Comparison of ENCODE assay signal across 1 cellular context in genomic region chr10:122655524-122656307, GRCh38.
TF ChIP-seq lines count a peak whose summit lies in the region.

No MANE protein-coding gene starts in this region.

TF ChIP-seq in HepG2, 621 proteins besides CTCF, POLR2A, EP300 and RAD21 (continued from another document):
- TF ChIP-seq ZBTB33 (CRISPR knock-in tag; IDR thresholded peaks at IDR 0.05), result no peak
- no peak for TF ChIP-seq IRX3 (CRISPR knock-in tag; IDR thresholded peaks at IDR 0.05; ENCODE audit: borderline replicate concordance, low read depth)
- TF ChIP-seq ZIK1 (CRISPR knock-in tag; IDR thresholded peaks at IDR 0.05; ENCODE audit: borderline replicate concordance, low read depth), result no peak
- no peak for TF ChIP-seq KAT8 (CRISPR knock-in tag; IDR thresholded peaks at IDR 0.05)
- TF ChIP-seq, protein P1, sequence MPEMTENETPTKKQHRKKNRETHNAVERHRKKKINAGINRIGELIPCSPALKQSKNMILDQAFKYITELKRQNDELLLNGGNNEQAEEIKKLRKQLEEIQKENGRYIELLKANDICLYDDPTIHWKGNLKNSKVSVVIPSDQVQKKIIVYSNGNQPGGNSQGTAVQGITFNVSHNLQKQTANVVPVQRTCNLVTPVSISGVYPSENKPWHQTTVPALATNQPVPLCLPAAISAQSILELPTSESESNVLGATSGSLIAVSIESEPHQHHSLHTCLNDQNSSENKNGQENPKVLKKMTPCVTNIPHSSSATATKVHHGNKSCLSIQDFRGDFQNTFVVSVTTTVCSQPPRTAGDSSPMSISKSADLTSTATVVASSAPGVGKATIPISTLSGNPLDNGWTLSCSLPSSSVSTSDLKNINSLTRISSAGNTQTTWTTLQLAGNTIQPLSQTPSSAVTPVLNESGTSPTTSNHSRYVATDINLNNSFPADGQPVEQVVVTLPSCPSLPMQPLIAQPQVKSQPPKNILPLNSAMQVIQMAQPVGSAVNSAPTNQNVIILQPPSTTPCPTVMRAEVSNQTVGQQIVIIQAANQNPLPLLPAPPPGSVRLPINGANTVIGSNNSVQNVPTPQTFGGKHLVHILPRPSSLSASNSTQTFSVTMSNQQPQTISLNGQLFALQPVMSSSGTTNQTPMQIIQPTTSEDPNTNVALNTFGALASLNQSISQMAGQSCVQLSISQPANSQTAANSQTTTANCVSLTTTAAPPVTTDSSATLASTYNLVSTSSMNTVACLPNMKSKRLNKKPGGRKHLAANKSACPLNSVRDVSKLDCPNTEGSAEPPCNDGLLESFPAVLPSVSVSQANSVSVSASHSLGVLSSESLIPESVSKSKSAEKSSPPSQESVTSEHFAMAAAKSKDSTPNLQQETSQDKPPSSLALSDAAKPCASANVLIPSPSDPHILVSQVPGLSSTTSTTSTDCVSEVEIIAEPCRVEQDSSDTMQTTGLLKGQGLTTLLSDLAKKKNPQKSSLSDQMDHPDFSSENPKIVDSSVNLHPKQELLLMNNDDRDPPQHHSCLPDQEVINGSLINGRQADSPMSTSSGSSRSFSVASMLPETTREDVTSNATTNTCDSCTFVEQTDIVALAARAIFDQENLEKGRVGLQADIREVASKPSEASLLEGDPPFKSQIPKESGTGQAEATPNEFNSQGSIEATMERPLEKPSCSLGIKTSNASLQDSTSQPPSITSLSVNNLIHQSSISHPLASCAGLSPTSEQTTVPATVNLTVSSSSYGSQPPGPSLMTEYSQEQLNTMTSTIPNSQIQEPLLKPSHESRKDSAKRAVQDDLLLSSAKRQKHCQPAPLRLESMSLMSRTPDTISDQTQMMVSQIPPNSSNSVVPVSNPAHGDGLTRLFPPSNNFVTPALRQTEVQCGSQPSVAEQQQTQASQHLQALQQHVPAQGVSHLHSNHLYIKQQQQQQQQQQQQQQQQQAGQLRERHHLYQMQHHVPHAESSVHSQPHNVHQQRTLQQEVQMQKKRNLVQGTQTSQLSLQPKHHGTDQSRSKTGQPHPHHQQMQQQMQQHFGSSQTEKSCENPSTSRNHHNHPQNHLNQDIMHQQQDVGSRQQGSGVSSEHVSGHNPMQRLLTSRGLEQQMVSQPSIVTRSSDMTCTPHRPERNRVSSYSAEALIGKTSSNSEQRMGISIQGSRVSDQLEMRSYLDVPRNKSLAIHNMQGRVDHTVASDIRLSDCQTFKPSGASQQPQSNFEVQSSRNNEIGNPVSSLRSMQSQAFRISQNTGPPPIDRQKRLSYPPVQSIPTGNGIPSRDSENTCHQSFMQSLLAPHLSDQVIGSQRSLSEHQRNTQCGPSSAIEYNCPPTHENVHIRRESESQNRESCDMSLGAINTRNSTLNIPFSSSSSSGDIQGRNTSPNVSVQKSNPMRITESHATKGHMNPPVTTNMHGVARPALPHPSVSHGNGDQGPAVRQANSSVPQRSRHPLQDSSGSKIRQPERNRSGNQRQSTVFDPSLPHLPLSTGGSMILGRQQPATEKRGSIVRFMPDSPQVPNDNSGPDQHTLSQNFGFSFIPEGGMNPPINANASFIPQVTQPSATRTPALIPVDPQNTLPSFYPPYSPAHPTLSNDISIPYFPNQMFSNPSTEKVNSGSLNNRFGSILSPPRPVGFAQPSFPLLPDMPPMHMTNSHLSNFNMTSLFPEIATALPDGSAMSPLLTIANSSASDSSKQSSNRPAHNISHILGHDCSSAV (CRISPR knock-in tag; IDR thresholded peaks at IDR 0.05; ENCODE audit: borderline replicate concordance), result no peak
TF ChIP-seq in HepG2: peak in this region for 0.
